In genomic region chr17:42519546-42520444, GRCh38 we compare ENCODE assay signal across 8 cellular contexts. TPM values are rescaled to one million over a fixed set of nuclear protein-coding genes. Genes with fewer than 3 reads are reported as not detected.
DNase-seq lines count a peak whose midpoint lies in the region; ATAC-seq, FAIRE-seq and TF ChIP-seq lines count a peak whose summit lies in the region.

No MANE protein-coding gene starts in this region.

- FAIRE-seq in bronchial epithelial cell (lab: Jason Lieb, UNC), result no peak

- no peak overlapping the region for H3K27ac Mint-ChIP-seq in CD4-positive, alpha-beta T cell

- H3K36me3 ChIP-seq in HUES48 (ENCODE audit: control insufficient read depth, insufficient read depth, low read length) (peaks cover 13% of the 10 kb centered on the region), bronchial epithelial cell (ENCODE audit: control insufficient read depth, insufficient read depth, low read length) (peaks cover 7% of the 10 kb centered on the region)

- H3K9me3 Mint-ChIP-seq in CD4-positive, alpha-beta T cell, result no peaks in the 10 kb centered on the region

- CTCF ChIA-PET in CD4-positive, alpha-beta T cell (lab: Charles Lee), result interaction anchor here (1.2 to 2.7 kb wide), 2 partner anchors 92 to 298 kb away, joined by 3 to 18 read pairs; no protein-coding TSS in a partner anchor

- H3K27me3 Mint-ChIP-seq in CD4-positive, alpha-beta T cell, result no peaks in the 10 kb centered on the region

- POLR2A ChIA-PET in CD4-positive, alpha-beta T cell (lab: Charles Lee), result interaction anchor here (1.4 kb wide), 1 partner anchor 131 kb away, joined by 4 read pairs; the partner anchor contains the start of gene STAT3

- H3K4me3 ChIP-seq in HUES48 (ENCODE audit: low read depth, low read length), result 0 out of 2 replicates have a peak overlapping the region, but pooled peaks have one; percentile 27
- H3K4me3 ChIP-seq in bronchial epithelial cell (ENCODE audit: low read depth, low read length), result no peak overlapping the region
- H3K4me3 ChIP-seq in skin epidermis, result no peak overlapping the region

- H3K4me3 Mint-ChIP-seq in CD4-positive, alpha-beta T cell, result no peak overlapping the region

- H3K27me3 ChIP-seq in HUES48 (ENCODE audit: control insufficient read depth, insufficient read depth, low read length) (no peaks in the 10 kb centered on the region), bronchial epithelial cell (ENCODE audit: control insufficient read depth, insufficient read depth, low read length) (no peaks in the 10 kb centered on the region)
- no peaks in the 10 kb centered on the region for H3K27me3 ChIP-seq in CD4-positive, alpha-beta T cell (ENCODE audit: control insufficient read depth, insufficient read depth, low read length)

- H3K27ac ChIP-seq in HUES48 (ENCODE audit: low read depth, low read length) (peak overlapping the region; percentile 95), skin epidermis (peak overlapping the region; percentile 10 to 97 (median 84))
- H3K27ac ChIP-seq in CD4-positive, alpha-beta T cell (ENCODE audit: low read depth, low read length), result no peak overlapping the region

- H3K4me1 ChIP-seq in HUES48 (ENCODE audit: control insufficient read depth, insufficient read depth, low read length), result peaks cover 26% of the 10 kb centered on the region

- intact Hi-C loops in CD4-positive, alpha-beta T cell (cut with DNase I, micrococcal nuclease), result loop anchor here (5.0 to 10.0 kb wide), 3 partner anchors 112 to 495 kb away; partner anchors contain the start of gene NKIRAS2 (in 1 of the 2)

- H3K9ac ChIP-seq in HUES48 (ENCODE audit: low read depth, low read length), result peak overlapping the region; percentile 22

- H3K4me1 Mint-ChIP-seq in CD4-positive, alpha-beta T cell (ENCODE audit: low read depth), result peaks cover 8% of the 10 kb centered on the region

- no peak for ATAC-seq in HG03280 (IDR thresholded peaks at IDR 0.05; ENCODE audit: unreplicated experiment)
- ATAC-seq in CD4-positive, alpha-beta T cell (ENCODE audit: poor library complexity), result no peak
- no peak for ATAC-seq in GM18517 (IDR thresholded peaks at IDR 0.05; ENCODE audit: unreplicated experiment)
- no peak for ATAC-seq in GM21381 (IDR thresholded peaks at IDR 0.05; ENCODE audit: unreplicated experiment)

- H3K36me3 Mint-ChIP-seq in CD4-positive, alpha-beta T cell (ENCODE audit: low read depth), result peaks cover 7% of the 10 kb centered on the region

- H3K9me3 ChIP-seq in HUES48 (ENCODE audit: control insufficient read depth, insufficient read depth, low read length), result no peaks in the 10 kb centered on the region
- no peaks in the 10 kb centered on the region for H3K9me3 ChIP-seq in CD4-positive, alpha-beta T cell (ENCODE audit: control insufficient read depth, low read length)

- TF ChIP-seq CTCF in bronchial epithelial cell (IDR thresholded peaks at IDR 0.05; ENCODE audit: insufficient read depth, low read length, severe bottlenecking), result no peak
- no peak for TF ChIP-seq CTCF in CD4-positive, alpha-beta T cell (IDR thresholded peaks at IDR 0.05)

- peak; percentile 89 for DNase-seq in bronchial epithelial cell (ENCODE audit: low read depth)
- DNase-seq in inferior parietal cortex (ENCODE audit: extremely low spot score), result peak; percentile 67
- no peak for DNase-seq in CD4-positive, alpha-beta T cell

RNA-seq across cellular contexts. Expression of gene NAGLU, which starts 16.2 kb away (rescaled TPM):
- total RNA-seq in bronchial epithelial cell, result 8.4 and 14.2 TPM in 2 replicates
- total RNA-seq in CD4-positive, alpha-beta T cell, result 1 to 10 TPM; 7.8 TPM

RNA-seq across cellular contexts. Expression of gene HSD17B1, which starts 32.9 kb away (rescaled TPM):
- total RNA-seq in bronchial epithelial cell, result 7.4 and 22.8 TPM in 2 replicates
- under 1 TPM; 0.80 to 0.81 TPM for total RNA-seq in CD4-positive, alpha-beta T cell

RNA-seq across cellular contexts. Expression of gene COASY, which starts 42.2 kb away (rescaled TPM):
- 9.0 and 18.4 TPM in 2 replicates for total RNA-seq in bronchial epithelial cell
- 10 to 100 TPM; 37.8 to 40.7 TPM for total RNA-seq in CD4-positive, alpha-beta T cell

RNA-seq across cellular contexts. Expression of gene MLX, which starts 47.1 kb away (rescaled TPM):
- 28.3 and 33.2 TPM in 2 replicates for total RNA-seq in bronchial epithelial cell
- total RNA-seq in CD4-positive, alpha-beta T cell, result 10 to 100 TPM; 29.2 to 32.1 TPM

RNA-seq across cellular contexts. Expression of gene PSMC3IP, which starts 57.7 kb away (rescaled TPM):
- 1.3 and 2.0 TPM in 2 replicates for total RNA-seq in bronchial epithelial cell
- total RNA-seq in CD4-positive, alpha-beta T cell, result 1 to 10 TPM; 2.6 to 3.4 TPM

Comparison
In these comparisons a context has a peak if more than half of its experiments do, and no peak if none do; other contexts are left out.
1. DNase-seq: peak in bronchial epithelial cell (single experiment) and inferior parietal cortex (single experiment); none in CD4-positive, alpha-beta T cell (0 of 10).